ENCODE assay signal across 1 cellular context in the genomic region with DNA sequence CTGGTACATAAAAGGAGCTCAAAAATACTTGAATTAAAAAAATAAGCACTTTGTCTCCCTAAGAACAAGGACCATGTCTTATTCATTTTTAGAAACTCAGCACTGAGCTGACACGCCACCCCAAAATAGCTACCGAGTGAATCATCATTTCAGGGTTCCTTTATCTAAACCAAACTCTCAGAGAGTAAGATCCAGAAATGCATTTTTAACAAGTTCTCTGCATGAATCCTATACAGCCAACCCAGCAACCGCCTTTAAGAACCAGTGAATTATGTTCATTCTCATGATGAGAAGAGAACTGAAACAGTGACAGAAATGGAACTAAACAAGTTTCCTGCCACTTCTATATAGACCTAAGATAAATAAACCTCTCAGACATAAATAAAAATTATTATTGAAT.
TF ChIP-seq lines count a peak whose summit lies in the region.

No MANE protein-coding gene starts in this region.

TF ChIP-seq in GM12878, 131 proteins besides CTCF, POLR2A, EP300 and RAD21 (continued from another document and continues in another):
- TF ChIP-seq, protein P1, sequence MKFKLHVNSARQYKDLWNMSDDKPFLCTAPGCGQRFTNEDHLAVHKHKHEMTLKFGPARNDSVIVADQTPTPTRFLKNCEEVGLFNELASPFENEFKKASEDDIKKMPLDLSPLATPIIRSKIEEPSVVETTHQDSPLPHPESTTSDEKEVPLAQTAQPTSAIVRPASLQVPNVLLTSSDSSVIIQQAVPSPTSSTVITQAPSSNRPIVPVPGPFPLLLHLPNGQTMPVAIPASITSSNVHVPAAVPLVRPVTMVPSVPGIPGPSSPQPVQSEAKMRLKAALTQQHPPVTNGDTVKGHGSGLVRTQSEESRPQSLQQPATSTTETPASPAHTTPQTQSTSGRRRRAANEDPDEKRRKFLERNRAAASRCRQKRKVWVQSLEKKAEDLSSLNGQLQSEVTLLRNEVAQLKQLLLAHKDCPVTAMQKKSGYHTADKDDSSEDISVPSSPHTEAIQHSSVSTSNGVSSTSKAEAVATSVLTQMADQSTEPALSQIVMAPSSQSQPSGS (IDR thresholded peaks at IDR 0.05; ENCODE audit: low read length) = peak; percentile 97
- TF ChIP-seq MEF2A (IDR thresholded peaks at IDR 0.05; ENCODE audit: insufficient read depth, low read depth, low read length) = peak; percentile 97
- TF ChIP-seq MTA3 (IDR thresholded peaks at IDR 0.05; ENCODE audit: borderline replicate concordance, low read length) = peak; percentile 56; the same call in 1 of the 2 replicates
- TF ChIP-seq WRNIP1 (IDR thresholded peaks at IDR 0.05; ENCODE audit: borderline replicate concordance, low read depth, low read length) = no peak
- TF ChIP-seq IRF4 (IDR thresholded peaks at IDR 0.05; ENCODE audit: low read depth, low read length) = peak; percentile 47; the same call in 1 of the 2 replicates
- TF ChIP-seq BMI1 (IDR thresholded peaks at IDR 0.05; ENCODE audit: borderline replicate concordance) = no peak
- no peak for TF ChIP-seq CHD1 (IDR thresholded peaks at IDR 0.05; ENCODE audit: low read depth, low read length)
- TF ChIP-seq RFX5 (IDR thresholded peaks at IDR 0.05; ENCODE audit: low read depth, low read length) = no peak
- TF ChIP-seq, protein P2, sequence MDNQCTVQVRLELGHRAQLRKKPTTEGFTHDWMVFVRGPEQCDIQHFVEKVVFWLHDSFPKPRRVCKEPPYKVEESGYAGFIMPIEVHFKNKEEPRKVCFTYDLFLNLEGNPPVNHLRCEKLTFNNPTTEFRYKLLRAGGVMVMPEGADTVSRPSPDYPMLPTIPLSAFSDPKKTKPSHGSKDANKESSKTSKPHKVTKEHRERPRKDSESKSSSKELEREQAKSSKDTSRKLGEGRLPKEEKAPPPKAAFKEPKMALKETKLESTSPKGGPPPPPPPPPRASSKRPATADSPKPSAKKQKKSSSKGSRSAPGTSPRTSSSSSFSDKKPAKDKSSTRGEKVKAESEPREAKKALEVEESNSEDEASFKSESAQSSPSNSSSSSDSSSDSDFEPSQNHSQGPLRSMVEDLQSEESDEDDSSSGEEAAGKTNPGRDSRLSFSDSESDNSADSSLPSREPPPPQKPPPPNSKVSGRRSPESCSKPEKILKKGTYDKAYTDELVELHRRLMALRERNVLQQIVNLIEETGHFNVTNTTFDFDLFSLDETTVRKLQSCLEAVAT (IDR thresholded peaks at IDR 0.05) = 0 out of 2 replicates have a peak, but pooled peaks have one; percentile 12
- TF ChIP-seq JUND (IDR thresholded peaks at IDR 0.05; ENCODE audit: low read depth, low read length) = peak; percentile 44; the same call in 1 of the 2 replicates
- no peak for TF ChIP-seq BRCA1 (IDR thresholded peaks at IDR 0.05; ENCODE audit: low read depth, low read length)
- no peak for TF ChIP-seq NFXL1 (IDR thresholded peaks at IDR 0.05; ENCODE audit: borderline replicate concordance)
- no peak for TF ChIP-seq HCFC1 (IDR thresholded peaks at IDR 0.05; ENCODE audit: low read length)
- no peak for TF ChIP-seq SMAD1 (IDR thresholded peaks at IDR 0.05; ENCODE audit: low read depth, partially characterized antibody)
- no peak for TF ChIP-seq LARP7 (IDR thresholded peaks at IDR 0.05)
- TF ChIP-seq, protein P3, sequence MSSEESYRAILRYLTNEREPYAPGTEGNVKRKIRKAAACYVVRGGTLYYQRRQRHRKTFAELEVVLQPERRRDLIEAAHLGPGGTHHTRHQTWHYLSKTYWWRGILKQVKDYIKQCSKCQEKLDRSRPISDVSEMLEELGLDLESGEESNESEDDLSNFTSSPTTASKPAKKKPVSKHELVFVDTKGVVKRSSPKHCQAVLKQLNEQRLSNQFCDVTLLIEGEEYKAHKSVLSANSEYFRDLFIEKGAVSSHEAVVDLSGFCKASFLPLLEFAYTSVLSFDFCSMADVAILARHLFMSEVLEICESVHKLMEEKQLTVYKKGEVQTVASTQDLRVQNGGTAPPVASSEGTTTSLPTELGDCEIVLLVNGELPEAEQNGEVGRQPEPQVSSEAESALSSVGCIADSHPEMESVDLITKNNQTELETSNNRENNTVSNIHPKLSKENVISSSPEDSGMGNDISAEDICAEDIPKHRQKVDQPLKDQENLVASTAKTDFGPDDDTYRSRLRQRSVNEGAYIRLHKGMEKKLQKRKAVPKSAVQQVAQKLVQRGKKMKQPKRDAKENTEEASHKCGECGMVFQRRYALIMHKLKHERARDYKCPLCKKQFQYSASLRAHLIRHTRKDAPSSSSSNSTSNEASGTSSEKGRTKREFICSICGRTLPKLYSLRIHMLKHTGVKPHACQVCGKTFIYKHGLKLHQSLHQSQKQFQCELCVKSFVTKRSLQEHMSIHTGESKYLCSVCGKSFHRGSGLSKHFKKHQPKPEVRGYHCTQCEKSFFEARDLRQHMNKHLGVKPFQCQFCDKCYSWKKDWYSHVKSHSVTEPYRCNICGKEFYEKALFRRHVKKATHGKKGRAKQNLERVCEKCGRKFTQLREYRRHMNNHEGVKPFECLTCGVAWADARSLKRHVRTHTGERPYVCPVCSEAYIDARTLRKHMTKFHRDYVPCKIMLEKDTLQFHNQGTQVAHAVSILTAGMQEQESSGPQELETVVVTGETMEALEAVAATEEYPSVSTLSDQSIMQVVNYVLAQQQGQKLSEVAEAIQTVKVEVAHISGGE (CRISPR knock-in tag; IDR thresholded peaks at IDR 0.05) = no peak
- TF ChIP-seq, protein P4, sequence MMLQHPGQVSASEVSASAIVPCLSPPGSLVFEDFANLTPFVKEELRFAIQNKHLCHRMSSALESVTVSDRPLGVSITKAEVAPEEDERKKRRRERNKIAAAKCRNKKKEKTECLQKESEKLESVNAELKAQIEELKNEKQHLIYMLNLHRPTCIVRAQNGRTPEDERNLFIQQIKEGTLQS (IDR thresholded peaks at IDR 0.05; ENCODE audit: borderline replicate concordance, extremely low read depth, low read depth, low read length) = no peak
- no peak for TF ChIP-seq SREBF1 (IDR thresholded peaks at IDR 0.05; ENCODE audit: low read length)
- TF ChIP-seq, protein P5, sequence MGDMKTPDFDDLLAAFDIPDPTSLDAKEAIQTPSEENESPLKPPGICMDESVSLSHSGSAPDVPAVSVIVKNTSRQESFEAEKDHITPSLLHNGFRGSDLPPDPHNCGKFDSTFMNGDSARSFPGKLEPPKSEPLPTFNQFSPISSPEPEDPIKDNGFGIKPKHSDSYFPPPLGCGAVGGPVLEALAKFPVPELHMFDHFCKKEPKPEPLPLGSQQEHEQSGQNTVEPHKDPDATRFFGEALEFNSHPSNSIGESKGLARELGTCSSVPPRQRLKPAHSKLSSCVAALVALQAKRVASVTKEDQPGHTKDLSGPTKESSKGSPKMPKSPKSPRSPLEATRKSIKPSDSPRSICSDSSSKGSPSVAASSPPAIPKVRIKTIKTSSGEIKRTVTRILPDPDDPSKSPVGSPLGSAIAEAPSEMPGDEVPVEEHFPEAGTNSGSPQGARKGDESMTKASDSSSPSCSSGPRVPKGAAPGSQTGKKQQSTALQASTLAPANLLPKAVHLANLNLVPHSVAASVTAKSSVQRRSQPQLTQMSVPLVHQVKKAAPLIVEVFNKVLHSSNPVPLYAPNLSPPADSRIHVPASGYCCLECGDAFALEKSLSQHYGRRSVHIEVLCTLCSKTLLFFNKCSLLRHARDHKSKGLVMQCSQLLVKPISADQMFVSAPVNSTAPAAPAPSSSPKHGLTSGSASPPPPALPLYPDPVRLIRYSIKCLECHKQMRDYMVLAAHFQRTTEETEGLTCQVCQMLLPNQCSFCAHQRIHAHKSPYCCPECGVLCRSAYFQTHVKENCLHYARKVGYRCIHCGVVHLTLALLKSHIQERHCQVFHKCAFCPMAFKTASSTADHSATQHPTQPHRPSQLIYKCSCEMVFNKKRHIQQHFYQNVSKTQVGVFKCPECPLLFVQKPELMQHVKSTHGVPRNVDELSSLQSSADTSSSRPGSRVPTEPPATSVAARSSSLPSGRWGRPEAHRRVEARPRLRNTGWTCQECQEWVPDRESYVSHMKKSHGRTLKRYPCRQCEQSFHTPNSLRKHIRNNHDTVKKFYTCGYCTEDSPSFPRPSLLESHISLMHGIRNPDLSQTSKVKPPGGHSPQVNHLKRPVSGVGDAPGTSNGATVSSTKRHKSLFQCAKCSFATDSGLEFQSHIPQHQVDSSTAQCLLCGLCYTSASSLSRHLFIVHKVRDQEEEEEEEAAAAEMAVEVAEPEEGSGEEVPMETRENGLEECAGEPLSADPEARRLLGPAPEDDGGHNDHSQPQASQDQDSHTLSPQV (IDR thresholded peaks at IDR 0.05) = no peak
- no peak; the same call in 1 of the 2 replicates for TF ChIP-seq TCF7 (IDR thresholded peaks at IDR 0.05; ENCODE audit: borderline replicate concordance)
- TF ChIP-seq NFIC (IDR thresholded peaks at IDR 0.05; ENCODE audit: low read depth, low read length) = peak; percentile 97
- TF ChIP-seq, protein P6, sequence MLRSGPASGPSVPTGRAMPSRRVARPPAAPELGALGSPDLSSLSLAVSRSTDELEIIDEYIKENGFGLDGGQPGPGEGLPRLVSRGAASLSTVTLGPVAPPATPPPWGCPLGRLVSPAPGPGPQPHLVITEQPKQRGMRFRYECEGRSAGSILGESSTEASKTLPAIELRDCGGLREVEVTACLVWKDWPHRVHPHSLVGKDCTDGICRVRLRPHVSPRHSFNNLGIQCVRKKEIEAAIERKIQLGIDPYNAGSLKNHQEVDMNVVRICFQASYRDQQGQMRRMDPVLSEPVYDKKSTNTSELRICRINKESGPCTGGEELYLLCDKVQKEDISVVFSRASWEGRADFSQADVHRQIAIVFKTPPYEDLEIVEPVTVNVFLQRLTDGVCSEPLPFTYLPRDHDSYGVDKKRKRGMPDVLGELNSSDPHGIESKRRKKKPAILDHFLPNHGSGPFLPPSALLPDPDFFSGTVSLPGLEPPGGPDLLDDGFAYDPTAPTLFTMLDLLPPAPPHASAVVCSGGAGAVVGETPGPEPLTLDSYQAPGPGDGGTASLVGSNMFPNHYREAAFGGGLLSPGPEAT (IDR thresholded peaks at IDR 0.05; ENCODE audit: low read depth) = 0 out of 2 replicates have a peak, but pooled peaks have one; percentile 14
- TF ChIP-seq, protein P7, sequence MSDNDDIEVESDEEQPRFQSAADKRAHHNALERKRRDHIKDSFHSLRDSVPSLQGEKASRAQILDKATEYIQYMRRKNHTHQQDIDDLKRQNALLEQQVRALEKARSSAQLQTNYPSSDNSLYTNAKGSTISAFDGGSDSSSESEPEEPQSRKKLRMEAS (IDR thresholded peaks at IDR 0.05; ENCODE audit: low read depth, low read length) = no peak
- TF ChIP-seq CBX5 (IDR thresholded peaks at IDR 0.05; ENCODE audit: low read depth) = peak; percentile 30; the same call in 1 of the 2 replicates
- TF ChIP-seq TCF12 (IDR thresholded peaks at IDR 0.05; ENCODE audit: low read depth, low read length) = no peak
- TF ChIP-seq, protein P8, sequence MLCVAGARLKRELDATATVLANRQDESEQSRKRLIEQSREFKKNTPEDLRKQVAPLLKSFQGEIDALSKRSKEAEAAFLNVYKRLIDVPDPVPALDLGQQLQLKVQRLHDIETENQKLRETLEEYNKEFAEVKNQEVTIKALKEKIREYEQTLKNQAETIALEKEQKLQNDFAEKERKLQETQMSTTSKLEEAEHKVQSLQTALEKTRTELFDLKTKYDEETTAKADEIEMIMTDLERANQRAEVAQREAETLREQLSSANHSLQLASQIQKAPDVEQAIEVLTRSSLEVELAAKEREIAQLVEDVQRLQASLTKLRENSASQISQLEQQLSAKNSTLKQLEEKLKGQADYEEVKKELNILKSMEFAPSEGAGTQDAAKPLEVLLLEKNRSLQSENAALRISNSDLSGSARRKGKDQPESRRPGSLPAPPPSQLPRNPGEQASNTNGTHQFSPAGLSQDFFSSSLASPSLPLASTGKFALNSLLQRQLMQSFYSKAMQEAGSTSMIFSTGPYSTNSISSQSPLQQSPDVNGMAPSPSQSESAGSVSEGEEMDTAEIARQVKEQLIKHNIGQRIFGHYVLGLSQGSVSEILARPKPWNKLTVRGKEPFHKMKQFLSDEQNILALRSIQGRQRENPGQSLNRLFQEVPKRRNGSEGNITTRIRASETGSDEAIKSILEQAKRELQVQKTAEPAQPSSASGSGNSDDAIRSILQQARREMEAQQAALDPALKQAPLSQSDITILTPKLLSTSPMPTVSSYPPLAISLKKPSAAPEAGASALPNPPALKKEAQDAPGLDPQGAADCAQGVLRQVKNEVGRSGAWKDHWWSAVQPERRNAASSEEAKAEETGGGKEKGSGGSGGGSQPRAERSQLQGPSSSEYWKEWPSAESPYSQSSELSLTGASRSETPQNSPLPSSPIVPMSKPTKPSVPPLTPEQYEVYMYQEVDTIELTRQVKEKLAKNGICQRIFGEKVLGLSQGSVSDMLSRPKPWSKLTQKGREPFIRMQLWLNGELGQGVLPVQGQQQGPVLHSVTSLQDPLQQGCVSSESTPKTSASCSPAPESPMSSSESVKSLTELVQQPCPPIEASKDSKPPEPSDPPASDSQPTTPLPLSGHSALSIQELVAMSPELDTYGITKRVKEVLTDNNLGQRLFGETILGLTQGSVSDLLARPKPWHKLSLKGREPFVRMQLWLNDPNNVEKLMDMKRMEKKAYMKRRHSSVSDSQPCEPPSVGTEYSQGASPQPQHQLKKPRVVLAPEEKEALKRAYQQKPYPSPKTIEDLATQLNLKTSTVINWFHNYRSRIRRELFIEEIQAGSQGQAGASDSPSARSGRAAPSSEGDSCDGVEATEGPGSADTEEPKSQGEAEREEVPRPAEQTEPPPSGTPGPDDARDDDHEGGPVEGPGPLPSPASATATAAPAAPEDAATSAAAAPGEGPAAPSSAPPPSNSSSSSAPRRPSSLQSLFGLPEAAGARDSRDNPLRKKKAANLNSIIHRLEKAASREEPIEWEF (IDR thresholded peaks at IDR 0.05; ENCODE audit: insufficient replicate concordance, low read depth, low read length) = no peak
- TF ChIP-seq CEBPB (IDR thresholded peaks at IDR 0.05; ENCODE audit: borderline replicate concordance in 1 of 2, low read depth in 2 of 2, low read length in 2 of 2) = 0 out of 4 replicates have a peak, but pooled peaks of 1 of the 2 experiments have one; percentile 50
- TF ChIP-seq RB1 (IDR thresholded peaks at IDR 0.05; ENCODE audit: borderline replicate concordance) = no peak
- TF ChIP-seq PAX5 (IDR thresholded peaks at IDR 0.05; ENCODE audit: borderline replicate concordance, low read depth, low read length) = no peak
- TF ChIP-seq TAF1 (IDR thresholded peaks at IDR 0.05; ENCODE audit: borderline replicate concordance, low read depth, low read length) = 0 out of 2 replicates have a peak, but pooled peaks have one; percentile 35
- peak in 1 of 2 experiments; percentile 7; a peak in 1 of 4 replicates for TF ChIP-seq IKZF2 (IDR thresholded peaks at IDR 0.05)
- peak; percentile 93 for TF ChIP-seq FOXM1 (IDR thresholded peaks at IDR 0.05; ENCODE audit: low read depth, low read length)
- no peak for TF ChIP-seq RCOR1 (conservative IDR thresholded peaks at IDR 0.05; ENCODE audit: low read depth, low read length)
- TF ChIP-seq GATAD2B (conservative IDR thresholded peaks at IDR 0.05; ENCODE audit: low read depth) = no peak
- TF ChIP-seq EGR1 (IDR thresholded peaks at IDR 0.05; ENCODE audit: borderline replicate concordance in 1 of 2, low read depth in 2 of 2, low read length in 2 of 2) = no peak
- no peak for TF ChIP-seq ZNF622 (IDR thresholded peaks at IDR 0.05)
- TF ChIP-seq MEF2B (IDR thresholded peaks at IDR 0.05; ENCODE audit: partially characterized antibody, poor library complexity, severe bottlenecking) = peak; percentile 85
- TF ChIP-seq POU2F2 (IDR thresholded peaks at IDR 0.05; ENCODE audit: borderline replicate concordance, low read depth, low read length) = 0 out of 3 replicates have a peak, but pooled peaks have one; percentile 29
- peak; percentile 65 for TF ChIP-seq ATF7 (IDR thresholded peaks at IDR 0.05; ENCODE audit: low read depth)
- TF ChIP-seq MTA2 (IDR thresholded peaks at IDR 0.05; ENCODE audit: low read depth) = 0 out of 2 replicates have a peak, but pooled peaks have one; percentile 19
- TF ChIP-seq RUNX3 (IDR thresholded peaks at IDR 0.05; ENCODE audit: low read length) = peak; percentile 85
- no peak for TF ChIP-seq RBBP5 (conservative IDR thresholded peaks at IDR 0.05)
- no peak for TF ChIP-seq NR2F1 (conservative IDR thresholded peaks at IDR 0.05)
- 0 out of 2 replicates have a peak, but pooled peaks have one; percentile 50 for TF ChIP-seq GABPA (IDR thresholded peaks at IDR 0.05; ENCODE audit: low read depth)
- TF ChIP-seq JUNB (IDR thresholded peaks at IDR 0.05) = peak; percentile 94
